Comparison of ENCODE assay signal across 2 cellular contexts in the genomic region with DNA sequence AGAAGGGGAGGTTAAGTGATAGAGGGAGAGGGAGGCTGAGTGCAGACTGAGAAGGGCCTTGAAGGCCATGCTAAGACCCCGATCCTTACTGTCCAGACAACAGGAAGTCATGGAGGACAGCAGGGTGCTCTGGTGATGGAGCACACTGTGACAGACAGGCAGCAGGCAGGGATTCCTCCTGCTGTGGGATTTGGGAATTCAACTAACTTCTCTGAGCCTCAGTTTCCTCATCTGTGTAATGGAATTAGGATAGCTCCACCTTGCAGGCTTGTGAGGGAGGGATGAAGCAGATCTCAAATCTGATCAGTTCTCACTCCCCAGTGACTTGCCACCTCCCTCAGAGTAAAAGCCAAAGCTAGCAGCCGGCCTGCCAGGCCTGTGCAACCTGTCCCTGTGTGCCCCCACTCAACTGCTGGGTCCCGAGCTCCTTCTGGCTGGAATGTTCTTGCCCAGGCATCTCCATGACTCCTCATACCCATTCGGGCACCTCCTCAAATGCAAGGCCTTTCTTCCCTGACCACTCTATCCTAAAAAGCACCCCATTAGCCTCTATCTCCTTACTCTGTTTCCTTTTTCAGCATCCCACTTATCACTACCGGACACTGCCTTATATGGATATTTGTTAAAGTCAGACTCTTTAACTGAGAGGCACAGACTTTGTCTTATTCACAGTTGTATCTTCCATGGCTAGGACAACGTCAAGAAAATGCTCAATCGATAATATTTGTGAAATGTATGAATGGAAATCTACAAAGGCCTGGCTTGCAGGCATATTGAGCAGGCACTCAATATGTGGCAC.
TF ChIP-seq lines count a peak whose summit lies in the region.

No MANE protein-coding gene starts in this region.

TF ChIP-seq in IMR-90, 13 proteins besides CTCF, POLR2A, EP300 and RAD21:
- TF ChIP-seq CEBPB (IDR thresholded peaks at IDR 0.05; ENCODE audit: low read depth, low read length) (no peak), CHD1 (IDR thresholded peaks at IDR 0.05; ENCODE audit: low read depth, low read length) (no peak), RCOR1 (IDR thresholded peaks at IDR 0.05; ENCODE audit: insufficient replicate concordance, low read length) (no peak), RFX5 (IDR thresholded peaks at IDR 0.05; ENCODE audit: low read depth, low read length) (no peak), SMC3 (IDR thresholded peaks at IDR 0.05; ENCODE audit: low read depth, low read length) (no peak), BHLHE40 (IDR thresholded peaks at IDR 0.05; ENCODE audit: low read depth, low read length) (no peak), MAFK (IDR thresholded peaks at IDR 0.05; ENCODE audit: low read depth, low read length) (no peak)
- TF ChIP-seq, protein P1, sequence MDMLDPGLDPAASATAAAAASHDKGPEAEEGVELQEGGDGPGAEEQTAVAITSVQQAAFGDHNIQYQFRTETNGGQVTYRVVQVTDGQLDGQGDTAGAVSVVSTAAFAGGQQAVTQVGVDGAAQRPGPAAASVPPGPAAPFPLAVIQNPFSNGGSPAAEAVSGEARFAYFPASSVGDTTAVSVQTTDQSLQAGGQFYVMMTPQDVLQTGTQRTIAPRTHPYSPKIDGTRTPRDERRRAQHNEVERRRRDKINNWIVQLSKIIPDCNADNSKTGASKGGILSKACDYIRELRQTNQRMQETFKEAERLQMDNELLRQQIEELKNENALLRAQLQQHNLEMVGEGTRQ (IDR thresholded peaks at IDR 0.05; ENCODE audit: low read depth, low read length) = no peak

TF ChIP-seq in SK-N-SH treated with all-trans-retinoic acid at 6 μM for 48 hours, 23 proteins besides CTCF, POLR2A, EP300 and RAD21:
- TF ChIP-seq OSR1 (CRISPR knock-in tag; IDR thresholded peaks at IDR 0.05) (no peak), TOX (CRISPR knock-in tag; IDR thresholded peaks at IDR 0.05; ENCODE audit: borderline replicate concordance) (no peak), SNAI2 (CRISPR knock-in tag; IDR thresholded peaks at IDR 0.05) (no peak), ESRRG (CRISPR knock-in tag; IDR thresholded peaks at IDR 0.05) (no peak), ARNTL (CRISPR knock-in tag; IDR thresholded peaks at IDR 0.05; ENCODE audit: borderline replicate concordance, low read depth) (no peak), ZNF565 (CRISPR knock-in tag; conservative IDR thresholded peaks at IDR 0.05; ENCODE audit: low read depth) (no peak), ZNF70 (CRISPR knock-in tag; IDR thresholded peaks at IDR 0.05) (no peak), PPARA (CRISPR knock-in tag; IDR thresholded peaks at IDR 0.05; ENCODE audit: borderline replicate concordance) (no peak), CSRNP3 (CRISPR knock-in tag; IDR thresholded peaks at IDR 0.05) (no peak), RARB (CRISPR knock-in tag; IDR thresholded peaks at IDR 0.05) (no peak), BACH2 (CRISPR knock-in tag; IDR thresholded peaks at IDR 0.05; ENCODE audit: borderline replicate concordance) (no peak)
- TF ChIP-seq, protein P2, sequence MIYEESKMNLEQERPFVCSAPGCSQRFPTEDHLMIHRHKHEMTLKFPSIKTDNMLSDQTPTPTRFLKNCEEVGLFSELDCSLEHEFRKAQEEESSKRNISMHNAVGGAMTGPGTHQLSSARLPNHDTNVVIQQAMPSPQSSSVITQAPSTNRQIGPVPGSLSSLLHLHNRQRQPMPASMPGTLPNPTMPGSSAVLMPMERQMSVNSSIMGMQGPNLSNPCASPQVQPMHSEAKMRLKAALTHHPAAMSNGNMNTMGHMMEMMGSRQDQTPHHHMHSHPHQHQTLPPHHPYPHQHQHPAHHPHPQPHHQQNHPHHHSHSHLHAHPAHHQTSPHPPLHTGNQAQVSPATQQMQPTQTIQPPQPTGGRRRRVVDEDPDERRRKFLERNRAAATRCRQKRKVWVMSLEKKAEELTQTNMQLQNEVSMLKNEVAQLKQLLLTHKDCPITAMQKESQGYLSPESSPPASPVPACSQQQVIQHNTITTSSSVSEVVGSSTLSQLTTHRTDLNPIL (CRISPR knock-in tag; IDR thresholded peaks at IDR 0.05; ENCODE audit: low read depth) = no peak
